17 cellular contexts compared by ENCODE assay signal in the genomic region with DNA sequence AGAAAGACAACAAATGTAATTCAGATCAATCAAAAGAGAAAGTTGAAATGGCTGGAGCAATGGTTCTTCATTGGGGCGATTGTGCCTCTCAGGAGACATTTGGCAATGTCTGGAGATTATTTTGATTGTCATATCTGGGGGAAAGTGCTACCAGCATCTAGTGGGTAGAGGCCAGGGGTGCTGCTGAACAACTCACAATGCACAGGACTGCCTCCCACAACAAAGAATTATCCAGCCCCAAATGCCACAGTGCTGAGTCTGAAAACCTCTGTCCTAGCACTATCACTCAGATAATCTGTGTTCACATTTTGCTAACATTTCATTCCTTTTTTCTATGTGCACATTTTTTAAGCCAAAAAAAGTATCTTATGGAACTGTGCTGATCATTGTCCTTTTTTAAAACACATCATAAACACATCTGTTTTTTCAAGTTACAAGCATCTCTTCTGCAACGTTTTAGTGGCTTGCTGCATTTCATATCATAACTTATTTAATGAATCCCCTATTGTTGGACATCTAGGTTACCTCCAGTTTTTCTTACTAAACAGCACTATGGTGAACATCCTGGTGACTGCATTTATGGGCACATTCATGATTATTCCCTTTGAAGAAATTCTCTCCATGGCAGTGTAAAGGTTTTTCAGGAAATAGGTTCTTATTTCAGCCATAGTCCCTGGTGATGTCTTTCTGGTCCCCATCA.
DNase-seq lines count a peak whose midpoint lies in the region; ATAC-seq and TF ChIP-seq lines count a peak whose summit lies in the region.
"Had no signal": no experiment of that assay in that cellular context is flagged by ENCODE, and none has a peak within 500 bp of the region (broad histone marks: within the 10 kb centered on the region; RNA-seq: fewer than 3 reads in every experiment).

No MANE protein-coding gene starts in this region.

- H3K36me3 ChIP-seq in HEK293 (ENCODE audit: control insufficient read depth in 2 of 2, insufficient read depth in 1 of 2, low read length in 2 of 2): no peaks in the 10 kb centered on the region
- no peaks in the 10 kb centered on the region for H3K36me3 ChIP-seq in esophagus squamous epithelium
- H3K36me3 ChIP-seq: BE2C had no signal

- peak; percentile 33 for DNase-seq in activated CD8-positive, alpha-beta T cell treated with anti-CD3 and anti-CD28 coated beads for 36 hours
- DNase-seq in activated CD8-positive, alpha-beta T cell treated with anti-CD3 and anti-CD28 coated beads, Interleukin-2, amount 10 ng/mL, durations not matched to agents 7 days and 5 days: no peak
- DNase-seq in RPMI7951 (ENCODE audit: low read depth): peak; percentile 23
- peak; percentile 12 to 42 for DNase-seq in foreskin fibroblast
- no peak for DNase-seq in esophagus squamous epithelium (lab: John Stamatoyannopoulos, UW)
- DNase-seq: BE2C, GF-D8, Kasumi-1, NCI-H1694, NCI-H2081, NCI-H2171, NCI-H524 treated with DMSO at 0.1 percent for 48 hours had no signal

- no peaks in the 10 kb centered on the region for H3K9me3 Mint-ChIP-seq in activated CD8-positive, alpha-beta T cell treated with anti-CD3 and anti-CD28 coated beads for 36 hours
- no peaks in the 10 kb centered on the region for H3K9me3 Mint-ChIP-seq in activated CD8-positive, alpha-beta T cell treated with anti-CD3 and anti-CD28 coated beads, Interleukin-2, amount 10 ng/mL, durations not matched to agents 7 days and 5 days (ENCODE audit: insufficient read depth)

- CTCF ChIA-PET in activated CD8-positive, alpha-beta T cell treated with anti-CD3 and anti-CD28 coated beads for 36 hours (lab: Charles Lee): no interaction called here
- CTCF ChIA-PET in activated CD8-positive, alpha-beta T cell treated with anti-CD3 and anti-CD28 coated beads, Interleukin-2, amount 10 ng/mL, durations not matched to agents 7 days and 5 days (lab: Charles Lee): no interaction called here
- CTCF ChIA-PET in HEK293 (lab: Yijun Ruan, JAX): interaction anchor here (1.0 kb wide), 1 partner anchor 31 kb away, joined by 3 read pairs; no protein-coding TSS in a partner anchor

- H3K4me3 ChIP-seq in HEK293 (ENCODE audit: low read depth, low read length) (no peak overlapping the region), foreskin fibroblast (ENCODE audit: low read depth in 1 of 2, low read length in 2 of 2) (no peak overlapping the region), esophagus squamous epithelium (no peak overlapping the region)
- H3K4me3 ChIP-seq: A549 had no signal

- peaks cover 14% of the 10 kb centered on the region for H3K4me1 Mint-ChIP-seq in activated CD8-positive, alpha-beta T cell treated with anti-CD3 and anti-CD28 coated beads for 36 hours (ENCODE audit: low read depth)
- no peaks in the 10 kb centered on the region for H3K4me1 Mint-ChIP-seq in activated CD8-positive, alpha-beta T cell treated with anti-CD3 and anti-CD28 coated beads, Interleukin-2, amount 10 ng/mL, durations not matched to agents 7 days and 5 days (ENCODE audit: low read depth)

- POLR2A ChIA-PET in activated CD8-positive, alpha-beta T cell treated with anti-CD3 and anti-CD28 coated beads for 36 hours (lab: Charles Lee): no interaction called here
- POLR2A ChIA-PET in activated CD8-positive, alpha-beta T cell treated with anti-CD3 and anti-CD28 coated beads, Interleukin-2, amount 10 ng/mL, durations not matched to agents 7 days and 5 days (lab: Charles Lee): no interaction called here
- POLR2A ChIA-PET in HEK293 (lab: Yijun Ruan, JAX): no interaction called here

- TF ChIP-seq CTCF in activated CD8-positive, alpha-beta T cell treated with anti-CD3 and anti-CD28 coated beads for 36 hours (IDR thresholded peaks at IDR 0.05): no peak
- no peak for TF ChIP-seq CTCF in HEK293 (tag by site-specific recombination; IDR thresholded peaks at IDR 0.05)
- TF ChIP-seq CTCF in foreskin fibroblast (IDR thresholded peaks at IDR 0.05; ENCODE audit: low read depth, low read length): no peak
- no peak for TF ChIP-seq CTCF in esophagus squamous epithelium (IDR thresholded peaks at IDR 0.05)

- H3K27me3 Mint-ChIP-seq in activated CD8-positive, alpha-beta T cell treated with anti-CD3 and anti-CD28 coated beads for 36 hours: peaks cover 2% of the 10 kb centered on the region
- H3K27me3 Mint-ChIP-seq in activated CD8-positive, alpha-beta T cell treated with anti-CD3 and anti-CD28 coated beads, Interleukin-2, amount 10 ng/mL, durations not matched to agents 7 days and 5 days (ENCODE audit: low read depth): no peaks in the 10 kb centered on the region

- no peaks in the 10 kb centered on the region for H3K36me3 Mint-ChIP-seq in activated CD8-positive, alpha-beta T cell treated with anti-CD3 and anti-CD28 coated beads for 36 hours (ENCODE audit: low read depth)
- H3K36me3 Mint-ChIP-seq in activated CD8-positive, alpha-beta T cell treated with anti-CD3 and anti-CD28 coated beads, Interleukin-2, amount 10 ng/mL, durations not matched to agents 7 days and 5 days (ENCODE audit: low read depth): no peaks in the 10 kb centered on the region

- no peak for TF ChIP-seq POLR2A in esophagus squamous epithelium (IDR thresholded peaks at IDR 0.05)

- peak; percentile 25 for ATAC-seq in activated CD8-positive, alpha-beta T cell treated with anti-CD3 and anti-CD28 coated beads for 36 hours
- no peak for ATAC-seq in activated CD8-positive, alpha-beta T cell treated with anti-CD3 and anti-CD28 coated beads, Interleukin-2, amount 10 ng/mL, durations not matched to agents 7 days and 5 days
- ATAC-seq in HG03039 (IDR thresholded peaks at IDR 0.05; ENCODE audit: unreplicated experiment) (no peak), GM19328 (IDR thresholded peaks at IDR 0.05; ENCODE audit: unreplicated experiment) (no peak)
- ATAC-seq: A549, Right ventricle myocardium inferior had no signal

- H3K9me3 ChIP-seq in HEK293 (ENCODE audit: control insufficient read depth, insufficient read depth, low read depth, low read length): no peaks in the 10 kb centered on the region
- no peaks in the 10 kb centered on the region for H3K9me3 ChIP-seq in esophagus squamous epithelium
- H3K9me3 ChIP-seq: A549, BE2C had no signal

- WGBS in esophagus squamous epithelium, 2 donors: 75 to 76% methylated on average over 2 of the region's 2 CpGs

- H3K4me3 Mint-ChIP-seq in activated CD8-positive, alpha-beta T cell treated with anti-CD3 and anti-CD28 coated beads for 36 hours: no peak overlapping the region
- H3K4me3 Mint-ChIP-seq in activated CD8-positive, alpha-beta T cell treated with anti-CD3 and anti-CD28 coated beads, Interleukin-2, amount 10 ng/mL, durations not matched to agents 7 days and 5 days: no peak overlapping the region

- H3K27ac ChIP-seq in HEK293 (ENCODE audit: extremely low read depth, low read depth, low read length) (no peak overlapping the region), esophagus squamous epithelium (no peak overlapping the region)

- peaks cover 0 to 2% (median 0%) of the 10 kb centered on the region in 4 donors for H3K27me3 ChIP-seq in esophagus squamous epithelium
- H3K27me3 ChIP-seq: BE2C had no signal

- intact Hi-C loops in activated CD8-positive, alpha-beta T cell treated with anti-CD3 and anti-CD28 coated beads for 36 hours (cut with micrococcal nuclease): no loop called here
- intact Hi-C loops in esophagus squamous epithelium (cut with DNase I): no loop called here

- 0 out of 2 replicates have a peak, but pooled peaks cover 2% of the 10 kb centered on the region for H3K4me1 ChIP-seq in HEK293 (ENCODE audit: control insufficient read depth, insufficient read depth, low read length)
- peaks cover 0 to 16% (median 0%) of the 10 kb centered on the region in 3 donors for H3K4me1 ChIP-seq in esophagus squamous epithelium
- H3K4me1 ChIP-seq: BE2C had no signal

- H3K27ac Mint-ChIP-seq in activated CD8-positive, alpha-beta T cell treated with anti-CD3 and anti-CD28 coated beads for 36 hours: no peak overlapping the region
- H3K27ac Mint-ChIP-seq in activated CD8-positive, alpha-beta T cell treated with anti-CD3 and anti-CD28 coated beads, Interleukin-2, amount 10 ng/mL, durations not matched to agents 7 days and 5 days: no peak overlapping the region

TF ChIP-seq in HEK293, 187 proteins besides CTCF, POLR2A, EP300 and RAD21:
- TF ChIP-seq MZF1 (tag by site-specific recombination; IDR thresholded peaks at IDR 0.05; ENCODE audit: borderline replicate concordance): peak; percentile 99
- TF ChIP-seq SP7 (tag by site-specific recombination; IDR thresholded peaks at IDR 0.05): no peak

Comparison
In these comparisons a context has a peak if more than half of its experiments do, and no peak if none do; other contexts are left out.
1. DNase-seq: peak in activated CD8-positive, alpha-beta T cell treated with anti-CD3 and anti-CD28 coated beads for 36 hours (single experiment), RPMI7951 (single experiment) and foreskin fibroblast (2 of 2); none in activated CD8-positive, alpha-beta T cell treated with anti-CD3 and anti-CD28 coated beads, Interleukin-2, amount 10 ng/mL, durations not matched to agents 7 days and 5 days (single experiment) and esophagus squamous epithelium (single experiment).